Comparison of ENCODE assay signal across 26 cellular contexts in genomic region chr9:71131145-71131544, GRCh38. TPM values are rescaled to one million over a fixed set of nuclear protein-coding genes. Genes with fewer than 3 reads are reported as not detected.
"Had no signal": no experiment of that assay in that cellular context is flagged by ENCODE, and none has a peak within 500 bp of the region (broad histone marks: within the 10 kb centered on the region; RNA-seq: fewer than 3 reads in every experiment).

No MANE protein-coding gene starts in this region.

- H3K36me3 ChIP-seq: ascending aorta, breast epithelium, cardiac muscle cell, colonic mucosa had no signal

- DNase-seq: activated CD4-positive, alpha-beta memory T cell treated with anti-CD3 and anti-CD28 coated beads, Interleukin-2, amount 10 ng/mL, durations not matched to agents 7 days and 5 days; activated CD4-positive, alpha-beta T cell treated with anti-CD3 and anti-CD28 coated beads for 36 hours; activated CD4-positive, alpha-beta T cell treated with anti-CD3 and anti-CD28 coated beads, Interleukin-2, amount 10 ng/mL, durations not matched to agents 7 days and 5 days; activated CD4-positive, alpha-beta T cell treated with anti-CD3 and anti-CD28 coated beads, Interleukin-2, amount 50 U/mL, for 4 hours; activated CD4-positive, CD25-positive, alpha-beta regulatory T cell; activated CD4-positive, CD25-positive, alpha-beta regulatory T cell treated with anti-CD3 and anti-CD28 coated beads, Interleukin-2, amount 50 U/mL, for 72 hours; activated CD8-positive, alpha-beta memory T cell treated with anti-CD3 and anti-CD28 coated beads, Interleukin-2, amount 50 U/mL, for 48 hours; activated gamma-delta T cell; activated naive CD4-positive, alpha-beta T cell; activated naive CD4-positive, alpha-beta T cell treated with anti-CD3 and anti-CD28 coated beads, Interleukin-2, amount 10 ng/mL, durations not matched to agents 7 days and 5 days; activated naive CD8-positive, alpha-beta T cell treated with anti-CD3 and anti-CD28 coated beads, Interleukin-2, amount 10 ng/mL, durations not matched to agents 7 days and 5 days; activated T-cell treated with anti-CD3 and anti-CD28 coated beads for 4 hours; activated T-cell treated with anti-CD3 and anti-CD28 coated beads, Interleukin-2, amount 50 U/mL, for 24 hours; activated T-cell treated with anti-CD3 and anti-CD28 coated beads, Interleukin-2, amount 50 U/mL, for 72 hours; central memory CD4-positive, alpha-beta T cell; cerebellar nuclear complex; colonic mucosa; effector CD8-positive, alpha-beta T cell; foreskin fibroblast; head of caudate nucleus; T-helper 2 cell had no signal

- H3K27ac ChIP-seq: ascending aorta, breast epithelium, cardiac muscle cell, colonic mucosa, epithelial cell of prostate had no signal

- H3K27me3 ChIP-seq: ascending aorta, breast epithelium, cardiac muscle cell, colonic mucosa had no signal

- H3K4me3 ChIP-seq: ascending aorta, breast epithelium, cardiac muscle cell, colonic mucosa had no signal

- H3K4me1 ChIP-seq: ascending aorta, breast epithelium, colonic mucosa had no signal

- H3K9me3 ChIP-seq: ascending aorta, breast epithelium, colonic mucosa had no signal

- ATAC-seq: activated CD4-positive, alpha-beta T cell treated with anti-CD3 and anti-CD28 coated beads for 36 hours; activated naive CD4-positive, alpha-beta T cell treated with anti-CD3 and anti-CD28 coated beads, Interleukin-2, amount 50 U/mL, for 72 hours; activated T-cell treated with anti-CD3 and anti-CD28 coated beads, Interleukin-2, amount 50 U/mL, for 72 hours had no signal

RNA-seq across cellular contexts. Expression of gene TRPM3, which starts 9.7 kb away (rescaled TPM):
- total RNA-seq: activated CD4-positive, alpha-beta memory T cell treated with anti-CD3 and anti-CD28 coated beads, Interleukin-2, amount 10 ng/mL, durations not matched to agents 7 days and 5 days; activated CD4-positive, alpha-beta T cell treated with anti-CD3 and anti-CD28 coated beads for 36 hours; activated CD4-positive, alpha-beta T cell treated with anti-CD3 and anti-CD28 coated beads, Interleukin-2, amount 10 ng/mL, durations not matched to agents 7 days and 5 days; activated naive CD8-positive, alpha-beta T cell treated with anti-CD3 and anti-CD28 coated beads, Interleukin-2, amount 10 ng/mL, durations not matched to agents 7 days and 5 days; activated T-cell treated with anti-CD3 and anti-CD28 coated beads, Interleukin-2, amount 50 U/mL, for 72 hours had no signal
